Comparison of ENCODE assay signal across 23 cellular contexts in the genomic region with DNA sequence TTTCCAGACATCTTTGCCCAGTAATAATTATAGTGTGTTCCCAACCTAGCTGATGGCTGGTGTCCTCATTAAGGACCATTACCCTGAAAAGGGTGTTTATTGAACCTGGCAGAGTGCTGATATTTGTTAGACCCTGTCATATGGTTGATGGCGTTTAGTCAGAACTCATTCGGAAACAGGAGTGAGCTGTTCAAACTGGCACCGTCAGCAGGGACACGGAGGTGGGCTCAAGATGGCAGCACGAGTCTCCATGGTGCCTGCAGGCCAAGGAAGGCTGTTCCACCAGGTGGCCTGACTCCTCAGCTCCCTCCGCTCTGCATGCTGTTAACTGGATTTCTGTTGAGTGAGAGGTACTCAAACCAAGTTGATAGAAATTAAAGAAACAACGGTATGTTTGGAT.
"Had no signal": no experiment of that assay in that cellular context is flagged by ENCODE, and none has a peak within 500 bp of the region (broad histone marks: within the 10 kb centered on the region; RNA-seq: fewer than 3 reads in every experiment).

No MANE protein-coding gene starts in this region.

- H3K9me3 ChIP-seq: SK-N-SH had no signal

- ATAC-seq: K562, Panc1, PC-3 had no signal

- H3K27ac Mint-ChIP-seq: IgD-negative memory B cell had no signal

- H3K27ac ChIP-seq: HL-60, KMS-11, RWPE1 had no signal

- H3K4me3 ChIP-seq: K562 had no signal

- DNase-seq: Kasumi-1; MM.1S; NCI-H1092 treated with DMSO at 0.1 percent for 48 hours; NCI-H1436; NCI-H187; NCI-H2029; NCI-H2081 treated with DMSO at 0.1 percent for 48 hours; NCI-H2171 treated with DMSO at 0.1 percent for 48 hours; NCI-H2227 treated with DMSO at 0.1 percent for 48 hours; NCI-H524; NCI-H526 treated with DMSO at 0.1 percent for 48 hours; NCI-H748 treated with DMSO at 0.1 percent for 48 hours; NK-92 treated with Interleukin-12 subunit alpha and Interleukin-12 subunit beta, amount 100 ng/mL, for 24 hours; PC-3; SHP77; SK-N-SH; SW 1271 had no signal

- H3K4me1 Mint-ChIP-seq: IgD-negative memory B cell had no signal

- H3K9ac ChIP-seq: KMS-11, SK-N-SH had no signal
